17 cellular contexts compared by ENCODE assay signal in the genomic region with DNA sequence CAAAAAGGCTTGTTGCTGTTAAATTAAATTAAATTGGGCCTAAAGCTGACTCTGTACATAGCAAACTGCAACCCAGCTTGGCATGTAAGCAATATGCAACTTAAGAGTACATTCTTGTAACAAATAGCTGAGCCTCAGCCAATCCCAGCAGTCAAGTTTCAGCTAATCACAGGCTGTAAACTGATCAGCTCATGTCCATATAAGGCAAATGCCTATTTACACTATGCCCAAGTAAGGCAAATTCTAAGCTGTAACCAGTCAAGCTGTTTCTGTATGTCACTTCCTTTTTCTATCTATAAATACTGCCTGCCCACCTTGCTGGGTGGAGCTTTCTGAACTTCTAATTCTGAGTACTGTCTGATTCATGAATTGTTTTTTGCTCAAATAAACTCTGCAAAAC.
DNase-seq lines count a peak whose midpoint lies in the region; ATAC-seq and TF ChIP-seq lines count a peak whose summit lies in the region.
"Had no signal": no experiment of that assay in that cellular context is flagged by ENCODE, and none has a peak within 500 bp of the region (broad histone marks: within the 10 kb centered on the region; RNA-seq: fewer than 3 reads in every experiment).

No MANE protein-coding gene starts in this region.

- no peak overlapping the region for H3K27ac ChIP-seq in fibroblast of lung (ENCODE audit: insufficient read depth, low read length)
- H3K27ac ChIP-seq: BLaER1 treated with 17β-estradiol and CSF1 and Interleukin-3, amounts not matched to agents 10 nM and 100 nM; cardiac muscle cell; skin epidermis had no signal

- H3K79me2 ChIP-seq in fibroblast of lung (ENCODE audit: control insufficient read depth, insufficient read depth, low read length), result no peaks in the 10 kb centered on the region

- no peaks in the 10 kb centered on the region for H3K4me1 ChIP-seq in fibroblast of lung (ENCODE audit: control insufficient read depth, extremely low read depth, insufficient read depth, low read length)

- H3K4me2 ChIP-seq in fibroblast of lung (ENCODE audit: extremely low read depth, insufficient read depth, low read length), result no peak overlapping the region
- H3K4me2 ChIP-seq: BLaER1 treated with 17β-estradiol and CSF1 and Interleukin-3, amounts not matched to agents 10 nM and 100 nM had no signal

- no peak overlapping the region for H3K9ac ChIP-seq in fibroblast of lung (ENCODE audit: insufficient read depth, low read length)
- H3K9ac ChIP-seq: BLaER1 treated with 17β-estradiol and CSF1 and Interleukin-3, amounts not matched to agents 10 nM and 100 nM had no signal

- H3K9me3 ChIP-seq in fibroblast of lung (ENCODE audit: control insufficient read depth, insufficient read depth, low read depth, low read length), result no peaks in the 10 kb centered on the region

- no peaks in the 10 kb centered on the region for H4K20me1 ChIP-seq in fibroblast of lung (ENCODE audit: control insufficient read depth, extremely low read depth, insufficient read depth, low read length)
- H4K20me1 ChIP-seq: BLaER1 treated with 17β-estradiol and CSF1 and Interleukin-3, amounts not matched to agents 10 nM and 100 nM had no signal

- H3K27me3 ChIP-seq in fibroblast of lung (ENCODE audit: control insufficient read depth, insufficient read depth, low read length), result no peaks in the 10 kb centered on the region
- H3K27me3 ChIP-seq: cardiac muscle cell had no signal

- H2AFZ ChIP-seq in fibroblast of lung (ENCODE audit: low read length), result no peak overlapping the region

- DNase-seq in ELR (ENCODE audit: low read depth) (peak; percentile 1), RPMI7951 (ENCODE audit: low read depth) (peak; percentile 23), fibroblast of lung (ENCODE audit: low read depth in 2 of 2) (peak; percentile 51 to 78), NCI-H446 treated with DMSO at 0.1 percent for 48 hours (lab: John Stamatoyannopoulos, UW) (no peak), UCSD-AML1 (lab: John Stamatoyannopoulos, UW; ENCODE audit: unreplicated experiment) (no peak)
- DNase-seq: activated effector memory CD4-positive, alpha-beta T cell treated with anti-CD3 and anti-CD28 coated beads, Interleukin-2, amount 50 U/mL, for 16 hours; erythroblast; Kasumi-1; mesenchymal stem cell; NCI-H2227 treated with DMSO at 0.1 percent for 48 hours; substantia nigra had no signal

- ATAC-seq in HG02885 (IDR thresholded peaks at IDR 0.05; ENCODE audit: poor library complexity, unreplicated experiment) (peak; percentile 48), HG02759 (IDR thresholded peaks at IDR 0.05; ENCODE audit: unreplicated experiment) (no peak), HG02938 (IDR thresholded peaks at IDR 0.05; ENCODE audit: unreplicated experiment) (no peak)

- no peak for TF ChIP-seq CTCF in fibroblast of lung (conservative IDR thresholded peaks at IDR 0.05 in 1 of 2, IDR thresholded peaks at IDR 0.05 in 1 of 2; ENCODE audit: low read depth in 1 of 2, low read length in 2 of 2)

- H3K4me3 ChIP-seq in fibroblast of lung (replicated peaks in 1 of 4; ENCODE audit: control extremely low read depth in 1 of 4, insufficient read depth in 1 of 4, low read depth in 3 of 4, low read length in 4 of 4), result no peak overlapping the region
- H3K4me3 ChIP-seq: BLaER1 treated with 17β-estradiol and CSF1 and Interleukin-3, amounts not matched to agents 10 nM and 100 nM; cardiac muscle cell; skin epidermis had no signal

- no peaks in the 10 kb centered on the region for H3K36me3 ChIP-seq in fibroblast of lung (ENCODE audit: control insufficient read depth, insufficient read depth, low read length)
- H3K36me3 ChIP-seq: BLaER1 treated with 17β-estradiol and CSF1 and Interleukin-3, amounts not matched to agents 10 nM and 100 nM; cardiac muscle cell had no signal

Comparison
In these comparisons a context has a peak if more than half of its experiments do, and no peak if none do; other contexts are left out.
1. DNase-seq: peak in ELR (single experiment), RPMI7951 (single experiment) and fibroblast of lung (2 of 2); none in NCI-H446 treated with DMSO at 0.1 percent for 48 hours (single experiment) and UCSD-AML1 (single experiment).